ENCODE assay signal across 13 cellular contexts in the genomic region with DNA sequence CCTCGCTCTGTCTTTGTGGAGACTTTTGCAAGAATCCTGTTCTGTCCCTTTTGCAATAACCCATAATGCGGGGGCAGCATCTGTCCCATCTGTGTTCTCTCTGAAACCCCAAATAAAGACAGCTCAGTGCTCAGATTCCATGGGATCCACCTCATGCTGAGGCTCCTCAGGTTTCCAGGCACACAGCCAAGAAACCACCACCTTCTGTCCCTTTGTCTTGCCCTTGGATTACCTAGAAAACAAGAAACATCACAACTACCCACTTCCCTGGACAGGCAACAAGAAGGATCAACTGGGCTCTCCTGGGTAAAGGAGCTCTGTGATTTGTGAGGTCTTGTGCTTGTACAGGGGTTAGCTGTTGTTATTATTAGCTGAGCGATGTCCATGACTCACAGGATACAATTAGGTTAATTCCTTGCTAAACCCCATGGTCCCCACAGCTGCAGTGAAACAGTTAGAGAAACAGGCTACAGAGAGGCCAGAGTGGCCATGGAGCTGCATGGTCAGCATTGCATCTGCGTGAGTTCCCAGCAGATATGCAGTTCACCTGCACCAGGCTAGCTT. TPM values are rescaled to one million over a fixed set of nuclear protein-coding genes. Genes with fewer than 3 reads are reported as not detected.
A peak's percentile ranks its signal among the peaks of the same experiment; 100 is the strongest.
DNase-seq lines count a peak whose midpoint lies in the region; ATAC-seq, FAIRE-seq and TF ChIP-seq lines count a peak whose summit lies in the region.
"Had no signal": no experiment of that assay in that cellular context is flagged by ENCODE, and none has a peak within 500 bp of the region (broad histone marks: within the 10 kb centered on the region; RNA-seq: fewer than 3 reads in every experiment).

No MANE protein-coding gene starts in this region.

- TF ChIP-seq POLR2A in ovary (IDR thresholded peaks at IDR 0.05) (no peak), GM12891 (IDR thresholded peaks at IDR 0.05; ENCODE audit: low read depth, low read length) (no peak)

- TF ChIP-seq CTCF in AG10803 (conservative IDR thresholded peaks at IDR 0.05; ENCODE audit: low read length) (no peak), ovary (IDR thresholded peaks at IDR 0.05) (no peak)

- H3K4me3 ChIP-seq in AG10803 (ENCODE audit: low read length) = no peak overlapping the region
- H3K4me3 ChIP-seq in ovary = no peak overlapping the region

- 75 to 77% (median 75%) methylated on average over 4 of the region's 4 CpGs for WGBS in ovary, 3 donors

- ATAC-seq in HG02852 (IDR thresholded peaks at IDR 0.05; ENCODE audit: unreplicated experiment) (no peak), HG02623 (IDR thresholded peaks at IDR 0.05; ENCODE audit: unreplicated experiment) (no peak)

- no peaks in the 10 kb centered on the region for H3K9me3 ChIP-seq in ovary
- H3K9me3 ChIP-seq: neutrophil had no signal

- no peaks in the 10 kb centered on the region for H3K36me3 ChIP-seq in ovary
- H3K36me3 ChIP-seq: neutrophil had no signal

- TF ChIP-seq EP300 in ovary (IDR thresholded peaks at IDR 0.05) = no peak

- H3K27me3 ChIP-seq in ovary = no peaks in the 10 kb centered on the region
- H3K27me3 ChIP-seq: neutrophil had no signal

- intact Hi-C loops in ovary (cut with DNase I) = loop anchor here in 1 of 4 donors (5.0 kb wide), 1 partner anchor 1052 kb away; no protein-coding TSS in a partner anchor

- H3K4me1 ChIP-seq in ovary (ENCODE audit: insufficient read depth) = no peaks in the 10 kb centered on the region

- FAIRE-seq in HTR-8/SVneo (lab: Jason Lieb, UNC) = no peak
- FAIRE-seq in GM12891 (lab: Jason Lieb, UNC) = no peak

- no peak overlapping the region for H3K27ac ChIP-seq in ovary
- H3K27ac ChIP-seq: neutrophil had no signal

- peak; percentile 57 for DNase-seq in AG10803 (ENCODE audit: low read depth)
- DNase-seq in HTR-8/SVneo (ENCODE audit: insufficient read length, low spot score) = peak; percentile 40
- DNase-seq in dermis blood vessel endothelial cell = peak; percentile 3
- DNase-seq in non-pigmented ciliary epithelial cell (ENCODE audit: low read depth) = peak; percentile 44
- DNase-seq in ovary = no peak
- no peak for DNase-seq in GM12891 (ENCODE audit: insufficient read length, low spot score)
- DNase-seq: activated CD8-positive, alpha-beta memory T cell treated with anti-CD3 and anti-CD28 coated beads, Interleukin-2, amount 50 U/mL, for 4 hours; aorta; CD4-positive, alpha-beta T cell; NCI-H1105 had no signal

TF ChIP-seq in GM12891, 5 proteins besides CTCF, POLR2A, EP300 and RAD21:
- TF ChIP-seq PAX5 (IDR thresholded peaks at IDR 0.05; ENCODE audit: insufficient read depth, low read length, severe bottlenecking) = no peak
- no peak for TF ChIP-seq POLR2AphosphoS5 (IDR thresholded peaks at IDR 0.05; ENCODE audit: low read depth, low read length)
- no peak for TF ChIP-seq SPI1 (IDR thresholded peaks at IDR 0.05; ENCODE audit: low read depth, low read length)
- no peak for TF ChIP-seq POU2F2 (IDR thresholded peaks at IDR 0.05; ENCODE audit: low read depth, low read length)
- no peak for TF ChIP-seq TAF1 (IDR thresholded peaks at IDR 0.05; ENCODE audit: low read depth, low read length)

RNA-seq across cellular contexts. Expression of gene CXCL12, which starts 50.2 kb away (rescaled TPM):
- 2.9 and 5.1 TPM in 2 replicates for total RNA-seq in dermis blood vessel endothelial cell
- total RNA-seq in ovary = 100 to 1,000 TPM in 4 of 7 donors, 10 to 100 TPM in 3; 14.2 to 160 (median 103) TPM
- 100 to 1,000 TPM; 143 to 341 TPM for polyA plus RNA-seq in ovary
- 0.23 TPM for polyA plus RNA-seq in GM12891 (2012; ENCODE audit: low read depth, missing spikeins)
- total RNA-seq: CD4-positive, alpha-beta T cell had no signal

Comparison
In these comparisons a context has a peak if more than half of its experiments do, and no peak if none do; other contexts are left out.
1. DNase-seq: peak in AG10803 (single experiment), HTR-8/SVneo (single experiment), dermis blood vessel endothelial cell (single experiment) and non-pigmented ciliary epithelial cell (single experiment); none in ovary (0 of 5) and GM12891 (single experiment).